In the genomic region with DNA sequence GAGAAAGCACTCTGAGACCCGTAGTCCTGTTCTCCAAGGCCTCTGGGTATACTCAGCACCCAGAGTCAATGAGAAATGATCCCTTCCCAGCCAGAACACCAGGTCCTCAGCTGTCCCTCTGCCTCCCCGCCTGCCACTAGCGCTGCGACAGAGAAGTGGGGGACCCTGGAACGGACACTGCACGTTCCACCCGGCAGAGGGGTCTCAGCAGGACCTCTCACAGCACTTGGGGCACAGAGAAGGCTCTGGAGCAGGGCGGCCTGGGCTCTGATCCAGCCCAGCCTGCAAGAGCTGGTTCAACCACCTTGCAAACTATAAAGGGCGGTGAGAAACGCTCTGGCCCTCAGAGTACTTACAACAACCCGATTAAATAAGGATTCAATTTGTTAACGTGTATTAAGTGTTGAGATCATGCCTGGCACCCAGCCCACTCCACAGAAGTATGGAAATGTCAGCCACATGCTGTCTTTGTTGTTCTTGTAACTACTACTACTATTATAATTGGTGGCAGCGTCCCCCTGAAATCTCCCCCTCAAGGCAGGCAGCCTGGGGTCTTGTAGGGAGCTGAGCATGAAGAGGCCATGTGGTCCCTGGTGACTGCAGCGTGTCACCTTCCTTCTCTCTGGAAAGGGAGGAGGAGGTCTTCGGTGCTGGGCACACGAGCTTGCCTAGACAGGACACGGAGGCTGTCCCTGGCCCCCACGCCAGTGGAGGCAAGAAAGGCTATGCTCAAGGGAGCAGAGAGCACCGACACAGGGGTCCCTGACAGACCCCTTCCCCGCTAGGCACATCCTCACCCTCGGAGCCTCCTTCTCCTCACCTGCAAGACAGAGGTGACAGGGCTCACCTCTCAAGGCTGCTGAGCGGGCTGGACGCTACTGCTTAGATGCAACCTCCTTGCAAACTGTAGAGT, we compare ENCODE assay signal across 20 cellular contexts. TPM values are rescaled to one million over a fixed set of nuclear protein-coding genes. Genes with fewer than 3 reads are reported as not detected.
DNase-seq lines count a peak whose midpoint lies in the region; TF ChIP-seq lines count a peak whose summit lies in the region.
"Had no signal": no experiment of that assay in that cellular context is flagged by ENCODE, and none has a peak within 500 bp of the region (broad histone marks: within the 10 kb centered on the region; RNA-seq: fewer than 3 reads in every experiment).

No MANE protein-coding gene starts in this region.

- H3K4me1 Mint-ChIP-seq in glutamatergic neuron (ENCODE audit: low read depth, unreplicated experiment), result peaks cover 6% of the 10 kb centered on the region

- H3K27me3 Mint-ChIP-seq in glutamatergic neuron (ENCODE audit: unreplicated experiment), result peaks cover 2% of the 10 kb centered on the region

- H3K27me3 ChIP-seq in skeletal muscle satellite cell (ENCODE audit: control insufficient read depth, insufficient read depth, low read length), result no peaks in the 10 kb centered on the region
- H3K27me3 ChIP-seq: body of pancreas, tibial nerve had no signal

- peaks cover 4% of the 10 kb centered on the region for H3K36me3 Mint-ChIP-seq in glutamatergic neuron (ENCODE audit: unreplicated experiment)
- H3K36me3 Mint-ChIP-seq: memory B cell had no signal

- in situ Hi-C loops in astrocyte of the spinal cord (cut with HindIII; ENCODE audit: low sequenced_read_pairs), result no loop called here

- H3K4me3 ChIP-seq in astrocyte of the spinal cord (ENCODE audit: low read depth, low read length), result no peak overlapping the region
- H3K4me3 ChIP-seq in skeletal muscle satellite cell (ENCODE audit: low read length), result no peak overlapping the region
- H3K4me3 ChIP-seq: body of pancreas, K562 had no signal

- peaks cover 5% of the 10 kb centered on the region for H3K9me3 Mint-ChIP-seq in glutamatergic neuron (ENCODE audit: unreplicated experiment)
- H3K9me3 Mint-ChIP-seq: memory B cell, nephron progenitor cell had no signal

- peaks cover 25% of the 10 kb centered on the region for H3K36me3 ChIP-seq in skeletal muscle satellite cell (ENCODE audit: insufficient read depth, low read length)

- H3K4me1 ChIP-seq in skeletal muscle satellite cell (ENCODE audit: control insufficient read depth, insufficient read depth, low read length), result peaks cover 19% of the 10 kb centered on the region

- no peak for TF ChIP-seq CTCF in astrocyte of the spinal cord (IDR thresholded peaks at IDR 0.05; ENCODE audit: low read depth, low read length)
- TF ChIP-seq CTCF in glutamatergic neuron (IDR thresholded peaks at IDR 0.05; ENCODE audit: partially characterized antibody, unreplicated experiment), result no peak

- no peak overlapping the region for H3K27ac Mint-ChIP-seq in glutamatergic neuron (ENCODE audit: unreplicated experiment)
- H3K27ac Mint-ChIP-seq: memory B cell, nephron progenitor cell had no signal

- peak overlapping the region; percentile 98 for H3K4me2 ChIP-seq in skeletal muscle satellite cell (ENCODE audit: low read length)

- DNase-seq in M059J (ENCODE audit: low read depth) (peak; percentile 14), astrocyte of the spinal cord (ENCODE audit: low read depth, low spot score) (peak; percentile 47), fibroblast of the conjunctiva (ENCODE audit: low read depth) (peak; percentile 38), NCI-H128 (lab: John Stamatoyannopoulos, UW; ENCODE audit: unreplicated experiment) (no peak), glutamatergic neuron (no peak), NCI-H1092 treated with DMSO at 0.1 percent for 48 hours (lab: John Stamatoyannopoulos, UW) (no peak), A172 (ENCODE audit: low spot score) (no peak)
- DNase-seq: activated CD4-positive, alpha-beta T cell treated with anti-CD3 and anti-CD28 coated beads for 4 hours; activated CD8-positive, alpha-beta memory T cell treated with anti-CD3 and anti-CD28 coated beads, Interleukin-2, amount 50 U/mL, for 48 hours; NCI-H1092; nephron progenitor cell; retina; SHP77 treated with DMSO at 0.1 percent for 48 hours; stimulated activated CD4-positive, alpha-beta T cell treated with anti-CD3 and anti-CD28 coated beads, Interleukin-4, amount 100 ng/mL, for 24 hours; T-helper 9 cell had no signal

- H3K9ac ChIP-seq in skeletal muscle satellite cell (ENCODE audit: low read depth, low read length), result no peak overlapping the region

- H3K9me3 ChIP-seq in skeletal muscle satellite cell (replicated peaks; ENCODE audit: low read length), result no peaks in the 10 kb centered on the region
- H3K9me3 ChIP-seq: body of pancreas, tibial nerve had no signal

- no peak overlapping the region for H3K4me3 Mint-ChIP-seq in glutamatergic neuron (ENCODE audit: unreplicated experiment)
- H3K4me3 Mint-ChIP-seq: memory B cell, nephron progenitor cell had no signal

RNA-seq across cellular contexts. Expression of a gene that starts 2.4 kb away (rescaled TPM):
- 3.6 and 4.0 TPM in 2 replicates for total RNA-seq in M059J (2014; rRNA removed; shearing (Covaris generic))
- total RNA-seq in skeletal muscle satellite cell (2012; rRNA removed), result 2.2 and 3.5 TPM in 2 replicates
- total RNA-seq in glutamatergic neuron (ENCODE audit: unreplicated experiment), result not detected
- total RNA-seq in A172 (2014; rRNA removed; shearing (Covaris generic)), result 6.2 and 10.6 TPM in 2 replicates

RNA-seq across cellular contexts. Expression of a gene that starts 12.6 kb away (rescaled TPM):
- total RNA-seq in M059J (2014; rRNA removed; shearing (Covaris generic)), result not detected in 2 replicates
- not detected in 2 replicates for total RNA-seq in skeletal muscle satellite cell (2012; rRNA removed)
- total RNA-seq in glutamatergic neuron (ENCODE audit: unreplicated experiment), result 112 TPM
- total RNA-seq in A172 (2014; rRNA removed; shearing (Covaris generic)), result 2.2 and 8.5 TPM in 2 replicates
- total RNA-seq: K562 had no signal

RNA-seq across cellular contexts. Expression of a gene that starts 56.6 kb away (rescaled TPM):
- total RNA-seq in M059J (2014; rRNA removed; shearing (Covaris generic)), result 1.2 and 2.0 TPM in 2 replicates
- total RNA-seq in skeletal muscle satellite cell (2012; rRNA removed), result 1.3 and 1.5 TPM in 2 replicates
- 9.5 TPM for total RNA-seq in glutamatergic neuron (ENCODE audit: unreplicated experiment)
- 3.1 and 4.1 TPM in 2 replicates for total RNA-seq in A172 (2014; rRNA removed; shearing (Covaris generic))

Comparison
In these comparisons a context has a peak if more than half of its experiments do, and no peak if none do; other contexts are left out.
1. DNase-seq: peak in M059J (single experiment), astrocyte of the spinal cord (single experiment) and fibroblast of the conjunctiva (single experiment); none in NCI-H128 (single experiment), glutamatergic neuron (single experiment), NCI-H1092 treated with DMSO at 0.1 percent for 48 hours (single experiment) and A172 (single experiment).
2. RNA of a gene that starts 12.6 kb away (total RNA-seq): 112 TPM in glutamatergic neuron (single experiment); 2.2 to 8.5 TPM in A172 and not detected in M059J; every median in the first group is over 10 times any median in the second.